8 cellular contexts compared by ENCODE assay signal in genomic region chr14:38282941-38283340, GRCh38. TPM values are rescaled to one million over a fixed set of nuclear protein-coding genes. Genes with fewer than 3 reads are reported as not detected.
"Had no signal": no experiment of that assay in that cellular context is flagged by ENCODE, and none has a peak within 500 bp of the region (broad histone marks: within the 10 kb centered on the region; RNA-seq: fewer than 3 reads in every experiment).

No MANE protein-coding gene starts in this region.

- DNase-seq: GM23248, GOT3, H9, HCEC 1CT, IMR-90 had no signal

- H3K4me1 Mint-ChIP-seq: H9 had no signal

- H3K4me3 Mint-ChIP-seq: H9 had no signal

- H3K27ac Mint-ChIP-seq: H9 had no signal

- H3K9me3 Mint-ChIP-seq: H9 had no signal

RNA-seq across cellular contexts. Expression of gene CLEC14A, which starts 27.0 kb away (rescaled TPM):
- total RNA-seq: GM23248, H4, H9, HT-29, K562 had no signal
